Comparison of ENCODE assay signal across 8 cellular contexts in the genomic region with DNA sequence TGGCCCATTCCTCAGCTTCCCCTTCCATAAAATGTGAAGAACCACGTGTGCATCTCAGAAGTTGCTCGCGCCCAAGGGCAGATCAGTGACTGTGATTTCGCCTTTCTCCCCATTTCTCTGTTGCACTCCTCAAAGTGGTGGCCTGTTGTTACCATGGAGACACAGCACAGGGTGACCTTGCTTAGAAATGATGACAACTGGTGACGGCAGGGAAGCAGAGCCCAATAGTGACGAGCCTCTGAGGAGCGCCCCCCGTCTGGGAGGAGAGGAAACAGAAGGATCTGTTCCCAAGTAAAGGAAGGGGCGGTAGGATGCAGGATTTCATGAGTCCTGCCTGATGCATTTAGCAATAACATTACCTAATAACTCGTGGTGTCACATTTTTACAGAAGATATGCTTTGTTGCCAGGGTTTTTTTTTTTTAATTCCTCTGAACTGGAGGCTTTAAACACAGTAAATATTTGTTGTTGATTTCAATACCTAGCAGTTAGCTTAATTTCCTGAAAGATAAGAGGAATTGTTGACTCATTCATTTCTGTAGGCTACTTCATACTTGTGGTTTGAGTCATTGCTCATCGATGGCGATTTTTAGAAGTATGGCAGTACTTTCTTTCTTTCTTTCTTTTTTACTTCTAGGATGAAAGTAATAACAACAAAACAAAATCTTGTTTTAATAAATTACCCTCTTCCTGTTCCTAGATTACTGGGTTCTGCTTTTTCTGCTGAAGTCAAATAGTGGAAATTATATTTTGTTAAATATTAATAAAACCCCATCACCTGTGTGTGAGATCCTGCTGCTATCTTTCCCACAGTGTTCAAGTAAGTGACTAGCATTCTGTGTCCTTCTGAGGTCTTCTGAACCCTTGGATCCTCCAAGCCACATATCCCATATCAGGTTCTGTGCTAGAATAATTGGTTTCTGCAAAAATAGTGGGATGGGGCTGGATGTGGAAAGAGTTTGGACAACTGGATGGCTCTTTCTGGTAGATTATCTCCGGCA. TPM values are rescaled to one million over a fixed set of nuclear protein-coding genes. Genes with fewer than 3 reads are reported as not detected.
DNase-seq lines count a peak whose midpoint lies in the region; ATAC-seq and TF ChIP-seq lines count a peak whose summit lies in the region.

No MANE protein-coding gene starts in this region.

- H3K4me1 Mint-ChIP-seq in activated T-helper 2 cell treated with anti-CD3 and anti-CD28 coated beads, Interferon-gamma antibody, Interleukin-2, Interleukin-4, amounts not matched to agents 10 μg/mL and 5 μg/mL and 100 μg/mL, durations not matched to agents 14 hours and 24 hours and 36 hours (ENCODE audit: low read depth), result peaks cover 80% of the 10 kb centered on the region

- TF ChIP-seq CTCF in heart left ventricle (IDR thresholded peaks at IDR 0.05), result peak in 5 of 12 donors; percentile 13 to 32 (median 19)

- H3K36me3 Mint-ChIP-seq in activated T-helper 2 cell treated with anti-CD3 and anti-CD28 coated beads, Interferon-gamma antibody, Interleukin-2, Interleukin-4, amounts not matched to agents 10 μg/mL and 5 μg/mL and 100 μg/mL, durations not matched to agents 14 hours and 24 hours and 36 hours (ENCODE audit: low read depth), result peaks cover 40% of the 10 kb centered on the region

- ATAC-seq in GM21381 (IDR thresholded peaks at IDR 0.05; ENCODE audit: unreplicated experiment) (peak; percentile 68), HG03520 (IDR thresholded peaks at IDR 0.05; ENCODE audit: unreplicated experiment) (peak; percentile 77), heart left ventricle (peak; percentile 44 to 73 (median 61))

- H3K4me3 ChIP-seq in heart left ventricle (no peak overlapping the region), skin epidermis (no peak overlapping the region)

- H3K4me1 ChIP-seq in heart left ventricle, result peaks cover 19 to 98% (median 83%) of the 10 kb centered on the region in 12 donors

- H3K27ac ChIP-seq in heart left ventricle, result peak overlapping the region in 10 of 12 donors; percentile 39 to 89 (median 72)
- H3K27ac ChIP-seq in skin epidermis, result peak overlapping the region in 18 of 21 experiments; percentile 33 to 84 (median 66)

- H3K9me3 ChIP-seq in heart left ventricle, result no peaks in the 10 kb centered on the region

- no peak for TF ChIP-seq POLR2A in heart left ventricle (IDR thresholded peaks at IDR 0.05)

- no peaks in the 10 kb centered on the region for H3K27me3 ChIP-seq in heart left ventricle

- H3K27ac Mint-ChIP-seq in activated T-helper 2 cell treated with anti-CD3 and anti-CD28 coated beads, Interferon-gamma antibody, Interleukin-2, Interleukin-4, amounts not matched to agents 10 μg/mL and 5 μg/mL and 100 μg/mL, durations not matched to agents 14 hours and 24 hours and 36 hours, result peak overlapping the region; percentile 93

- DNase-seq in GM04503 (ENCODE audit: low read depth) (peak; percentile 81), heart left ventricle (peak in 4 of 5 donors; percentile 56 to 80 (median 61)), NCI-H2196 treated with DMSO at 0.1 percent for 48 hours (lab: John Stamatoyannopoulos, UW; ENCODE audit: unreplicated experiment) (no peak), SHP77 treated with DMSO at 0.1 percent for 48 hours (lab: John Stamatoyannopoulos, UW) (no peak)
- DNase-seq in activated T-helper 2 cell treated with anti-CD3 and anti-CD28 coated beads, Interferon-gamma antibody, Interleukin-2, Interleukin-4, amounts not matched to agents 10 μg/mL and 5 μg/mL and 100 μg/mL, durations not matched to agents 14 hours and 24 hours and 36 hours (ENCODE audit: low spot score), result no peak

- 46 to 62% (median 58%) methylated on average over 13 of the region's 13 CpGs for WGBS in heart left ventricle, 4 donors

- peaks cover 13% of the 10 kb centered on the region for H3K9me3 Mint-ChIP-seq in activated T-helper 2 cell treated with anti-CD3 and anti-CD28 coated beads, Interferon-gamma antibody, Interleukin-2, Interleukin-4, amounts not matched to agents 10 μg/mL and 5 μg/mL and 100 μg/mL, durations not matched to agents 14 hours and 24 hours and 36 hours

- no peaks in the 10 kb centered on the region for H3K27me3 Mint-ChIP-seq in activated T-helper 2 cell treated with anti-CD3 and anti-CD28 coated beads, Interferon-gamma antibody, Interleukin-2, Interleukin-4, amounts not matched to agents 10 μg/mL and 5 μg/mL and 100 μg/mL, durations not matched to agents 14 hours and 24 hours and 36 hours (ENCODE audit: low read depth)

- peak overlapping the region; percentile 41 for H3K4me3 Mint-ChIP-seq in activated T-helper 2 cell treated with anti-CD3 and anti-CD28 coated beads, Interferon-gamma antibody, Interleukin-2, Interleukin-4, amounts not matched to agents 10 μg/mL and 5 μg/mL and 100 μg/mL, durations not matched to agents 14 hours and 24 hours and 36 hours (ENCODE audit: low read depth)

- no peaks in the 10 kb centered on the region for H3K36me3 ChIP-seq in heart left ventricle

- intact Hi-C loops in activated T-helper 2 cell treated with anti-CD3 and anti-CD28 coated beads, Interferon-gamma antibody, Interleukin-2, Interleukin-4, amounts not matched to agents 10 μg/mL and 5 μg/mL and 100 μg/mL, durations not matched to agents 14 hours and 24 hours and 36 hours (cut with micrococcal nuclease), result loop anchor here (1.0 kb wide), 3 partner anchors 36 to 175 kb away; a partner anchor contains a TSS
- intact Hi-C loops in heart left ventricle (cut with DNase I), result loop anchor here in 1 of 10 donors (5.0 kb wide), 1 partner anchor 36 kb away; a partner anchor contains a TSS

RNA-seq across cellular contexts. Expression of a gene that starts 36.0 kb away (rescaled TPM):
- 27.2 and 28.4 TPM in 2 replicates for total RNA-seq in activated T-helper 2 cell treated with anti-CD3 and anti-CD28 coated beads, Interferon-gamma antibody, Interleukin-2, Interleukin-4, amounts not matched to agents 10 μg/mL and 5 μg/mL and 100 μg/mL, durations not matched to agents 14 hours and 24 hours and 36 hours
- 100 to 1,000 TPM in 1 of 9 donors, 10 to 100 TPM in 8; 59.4 to 100 (median 83.1) TPM for total RNA-seq in heart left ventricle
- polyA plus RNA-seq in heart left ventricle, result 10 to 100 TPM; 18.5 to 41.9 TPM

Comparison
In these comparisons a context has a peak if more than half of its experiments do, and no peak if none do; other contexts are left out.
1. DNase-seq: peak in GM04503 (single experiment) and heart left ventricle (4 of 5); none in activated T-helper 2 cell treated with anti-CD3 and anti-CD28 coated beads, Interferon-gamma antibody, Interleukin-2, Interleukin-4, amounts not matched to agents 10 μg/mL and 5 μg/mL and 100 μg/mL, durations not matched to agents 14 hours and 24 hours and 36 hours (single experiment), NCI-H2196 treated with DMSO at 0.1 percent for 48 hours (single experiment) and SHP77 treated with DMSO at 0.1 percent for 48 hours (single experiment).
2. Peak in every context shown above with its lines, with median percentiles within 50 percentile points of each other: ATAC-seq.